In the genomic region with DNA sequence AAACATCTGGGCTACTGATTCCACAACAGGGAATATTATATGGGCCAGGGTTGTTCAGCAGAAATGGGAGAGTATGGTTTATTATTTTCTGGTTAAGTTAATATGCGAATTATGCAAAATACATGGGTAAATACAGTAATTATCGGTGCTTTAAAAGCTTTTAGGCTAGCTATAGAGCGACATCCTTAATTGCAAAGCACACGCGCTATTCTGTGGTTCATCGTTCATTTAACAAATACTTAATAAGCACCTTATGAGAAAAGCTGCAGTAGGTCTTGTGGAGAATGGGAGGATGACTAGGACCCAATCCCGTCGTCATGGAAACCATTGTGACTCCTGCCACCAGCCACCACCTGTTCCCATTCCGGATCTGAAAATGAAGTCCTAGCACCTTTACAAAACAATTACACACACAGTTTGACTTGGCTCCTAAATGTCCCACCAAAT, we compare ENCODE assay signal across 8 cellular contexts. TPM values are rescaled to one million over a fixed set of nuclear protein-coding genes. Genes with fewer than 3 reads are reported as not detected.
A peak's percentile ranks its signal among the peaks of the same experiment; 100 is the strongest.
DNase-seq lines count a peak whose midpoint lies in the region; ATAC-seq and TF ChIP-seq lines count a peak whose summit lies in the region.

No MANE protein-coding gene starts in this region.

- no peak for TF ChIP-seq CTCF in cardiac muscle cell (IDR thresholded peaks at IDR 0.05; ENCODE audit: low read depth, low read length)
- no peak for TF ChIP-seq CTCF in breast epithelium (IDR thresholded peaks at IDR 0.05)
- TF ChIP-seq CTCF in lower leg skin (IDR thresholded peaks at IDR 0.05): no peak
- TF ChIP-seq CTCF in tibial artery (IDR thresholded peaks at IDR 0.05): no peak

- H3K4me3 ChIP-seq in cardiac muscle cell (peak overlapping the region; percentile 54), breast epithelium (peak overlapping the region; percentile 69 to 83 (median 78)), lower leg skin (ENCODE audit: low read depth, poor library complexity, severe bottlenecking) (peak overlapping the region; percentile 72), tibial artery (peak overlapping the region; percentile 66 to 85)

- intact Hi-C loops in left cardiac atrium (cut with DNase I): no loop called here
- intact Hi-C loops in breast epithelium (cut with DNase I; ENCODE audit: low total_unique reads): loop anchor here (2.0 kb wide), 1 partner anchor 37 kb away; no protein-coding TSS in a partner anchor
- intact Hi-C loops in lower leg skin (cut with DNase I; ENCODE audit: low total_unique reads): no loop called here
- intact Hi-C loops in tibial artery (cut with DNase I; ENCODE audit: low total_unique reads): loop anchor here (5.0 kb wide), 1 partner anchor 144 kb away; no protein-coding TSS in a partner anchor

- no peaks in the 10 kb centered on the region for H3K36me3 ChIP-seq in cardiac muscle cell
- H3K36me3 ChIP-seq in breast epithelium: no peaks in the 10 kb centered on the region
- no peaks in the 10 kb centered on the region for H3K36me3 ChIP-seq in tibial artery

- TF ChIP-seq POLR2A in breast epithelium (IDR thresholded peaks at IDR 0.05) (no peak), lower leg skin (IDR thresholded peaks at IDR 0.05) (no peak)

- H3K27me3 ChIP-seq in cardiac muscle cell: no peaks in the 10 kb centered on the region
- H3K27me3 ChIP-seq in breast epithelium: no peaks in the 10 kb centered on the region
- H3K27me3 ChIP-seq in tibial artery: no peaks in the 10 kb centered on the region

- H3K27ac ChIP-seq in cardiac muscle cell (peak overlapping the region; percentile 59), breast epithelium (peak overlapping the region; percentile 91 to 96), tibial artery (peak overlapping the region; percentile 81)

- H3K4me1 ChIP-seq in cardiac muscle cell (ENCODE audit: low read depth) (peaks cover 19% of the 10 kb centered on the region), breast epithelium (peaks cover 0 to 12% of the 10 kb centered on the region in 2 donors), tibial artery (peaks cover 0 to 14% (median 5%) of the 10 kb centered on the region in 4 donors)

- 26 to 29% methylated on average over 9 of the region's 9 CpGs for WGBS in lower leg skin, 2 donors

- ATAC-seq in left cardiac atrium (no peak), HG03097 (IDR thresholded peaks at IDR 0.05; ENCODE audit: low FRiP score, unreplicated experiment) (no peak)

- H3K9me3 ChIP-seq in cardiac muscle cell (ENCODE audit: low read depth): no peaks in the 10 kb centered on the region
- H3K9me3 ChIP-seq in breast epithelium: no peaks in the 10 kb centered on the region
- no peaks in the 10 kb centered on the region for H3K9me3 ChIP-seq in tibial artery

- DNase-seq in cardiac muscle cell (ENCODE audit: low read depth in 1 of 2, low spot score in 1 of 2) (peak; percentile 10 to 15), left cardiac atrium (no peak), NCI-H510A treated with DMSO at 0.1 percent for 48 hours (lab: John Stamatoyannopoulos, UW) (peak; percentile 77), breast epithelium (ENCODE audit: low spot score in 2 of 2) (peak in 1 of 2 donors; percentile 76), lower leg skin (ENCODE audit: low spot score in 2 of 2) (no peak), tibial artery (no peak), AML-193 (lab: John Stamatoyannopoulos, UW) (no peak)

RNA-seq across cellular contexts. Expression of a gene that starts 0.6 kb away (rescaled TPM):
- total RNA-seq in cardiac muscle cell (8.0 and 10.7 TPM in 2 replicates), left cardiac atrium (1 to 10 TPM; 6.2 to 7.0 TPM), breast epithelium (1 to 10 TPM; 5.9 to 8.9 (median 7.0) TPM), lower leg skin (1 to 10 TPM; 1.6 to 6.6 (median 3.0) TPM)
- polyA plus RNA-seq in cardiac muscle cell: 27.4 and 48.8 TPM in 2 replicates

RNA-seq across cellular contexts. Expression of a gene that starts 50.5 kb away (rescaled TPM):
- total RNA-seq in cardiac muscle cell: 56.2 and 57.2 TPM in 2 replicates
- polyA plus RNA-seq in cardiac muscle cell: 91.6 and 98.3 TPM in 2 replicates
- 10 to 100 TPM; 68.0 to 96.5 TPM for total RNA-seq in left cardiac atrium
- total RNA-seq in breast epithelium: 10 to 100 TPM; 54.9 to 95.7 (median 60.3) TPM
- total RNA-seq in lower leg skin: 1 to 10 TPM in 3 of 4 donors, under 1 TPM in 1; 0.79 to 6.8 (median 4.9) TPM

Comparison
In these comparisons a context has a peak if more than half of its experiments do, and no peak if none do; other contexts are left out.
1. DNase-seq: peak in cardiac muscle cell (2 of 2) and NCI-H510A treated with DMSO at 0.1 percent for 48 hours (single experiment); none in left cardiac atrium (single experiment), lower leg skin (0 of 2), tibial artery (0 of 2) and AML-193 (0 of 2).
2. intact Hi-C loops: an anchor here in breast epithelium (2.0 kb wide) and tibial artery (5.0 kb wide); none called in left cardiac atrium and lower leg skin.
3. Peak in every context shown above with its lines, with median percentiles within 50 percentile points of each other: H3K27ac ChIP-seq and H3K4me3 ChIP-seq.